In genomic region chr7:45978010-45978681, GRCh38 we compare ENCODE assay signal across 8 cellular contexts. TPM values are rescaled to one million over a fixed set of nuclear protein-coding genes. Genes with fewer than 3 reads are reported as not detected.
DNase-seq lines count a peak whose midpoint lies in the region; ATAC-seq and TF ChIP-seq lines count a peak whose summit lies in the region.

No MANE protein-coding gene starts in this region.

- peak overlapping the region; percentile 18 for H2AFZ ChIP-seq in HCT116 (ENCODE audit: low read depth, low read length, poor library complexity, severe bottlenecking)

- H3K36me3 ChIP-seq in BJ (ENCODE audit: control insufficient read depth, insufficient read depth, low read length) (no peaks in the 10 kb centered on the region), HCT116 (ENCODE audit: control insufficient read depth in 1 of 2, insufficient read depth in 2 of 2, low read length in 2 of 2) (no peaks in the 10 kb centered on the region), gastroesophageal sphincter (no peaks in the 10 kb centered on the region), sigmoid colon (no peaks in the 10 kb centered on the region)

- H3K9me3 ChIP-seq in HCT116 (ENCODE audit: control insufficient read depth in 1 of 2, insufficient read depth in 1 of 2, low read depth in 1 of 2, low read length in 2 of 2) (no peaks in the 10 kb centered on the region; a peak in 1 of 4 replicates), gastroesophageal sphincter (no peaks in the 10 kb centered on the region), sigmoid colon (no peaks in the 10 kb centered on the region)

- no peak for TF ChIP-seq EP300 in gastroesophageal sphincter (IDR thresholded peaks at IDR 0.05)
- TF ChIP-seq EP300 in sigmoid colon (IDR thresholded peaks at IDR 0.05): no peak

- TF ChIP-seq CTCF in BJ (IDR thresholded peaks at IDR 0.05; ENCODE audit: insufficient read depth, low read depth, low read length) (no peak), HCT116 (IDR thresholded peaks at IDR 0.05 in 2 of 3, conservative IDR thresholded peaks at IDR 0.05 in 1 of 3; ENCODE audit: borderline replicate concordance in 1 of 3, insufficient read depth in 1 of 3, low read depth in 2 of 3, low read length in 2 of 3) (no peak), gastroesophageal sphincter (IDR thresholded peaks at IDR 0.05) (no peak), sigmoid colon (IDR thresholded peaks at IDR 0.05) (no peak)

- POLR2A ChIA-PET in BJ (lab: Charles Lee): no interaction called here
- POLR2A ChIA-PET in HCT116 (lab: Charles Lee): no interaction called here

- DNase-seq in BJ (ENCODE audit: low read depth) (peak; percentile 99), HCT116 (ENCODE audit: low read depth, low spot score) (peak; percentile 95), T1000 (lab: John Stamatoyannopoulos, UW) (peak; percentile 74), sigmoid colon (no peak), substantia nigra (lab: John Stamatoyannopoulos, UW) (no peak)
- DNase-seq in activated CD4-positive, CD25-positive, alpha-beta regulatory T cell treated with anti-CD3 and anti-CD28 coated beads, Interleukin-2, amount 50 U/mL, for 72 hours: no peak

- H3K4me3 ChIP-seq in BJ (ENCODE audit: low read depth, low read length) (no peak overlapping the region), HCT116 (replicated peaks in 1 of 2; ENCODE audit: low read depth in 1 of 2, low read length in 2 of 2) (peak overlapping the region; percentile 16 to 19; a peak in 2 of 4 replicates), gastroesophageal sphincter (peak overlapping the region in 1 of 2 donors; percentile 9), sigmoid colon (peak overlapping the region in 1 of 4 donors; percentile 9)

- BruUV-seq in HCT116 (replicated peaks; lab: Mats Ljungman, UMichigan): no TSS peak

- H3K9ac ChIP-seq in HCT116 (ENCODE audit: low read length): peak overlapping the region; percentile 48

- H3K9me2 ChIP-seq in HCT116 (ENCODE audit: insufficient read depth): no peaks in the 10 kb centered on the region

- intact Hi-C loops in HCT116 (cut with micrococcal nuclease): no loop called here
- intact Hi-C loops in sigmoid colon (cut with DNase I): no loop called here

- CTCF ChIA-PET in BJ (lab: Yijun Ruan, JAX): interaction anchor here (0.7 to 3.0 kb wide), 2 partner anchors 55 to 1814 kb away, joined by 3 to 15 read pairs; no protein-coding TSS in a partner anchor
- CTCF ChIA-PET in HCT116 (lab: Charles Lee): no interaction called here

- TF ChIP-seq POLR2A in HCT116 (IDR thresholded peaks at IDR 0.05; ENCODE audit: borderline replicate concordance, extremely low read depth, insufficient read depth, insufficient read length): no peak
- no peak for TF ChIP-seq POLR2A in gastroesophageal sphincter (IDR thresholded peaks at IDR 0.05)
- TF ChIP-seq POLR2A in sigmoid colon (IDR thresholded peaks at IDR 0.05): no peak

- RAD21 ChIA-PET in HCT116 (lab: Charles Lee; ENCODE audit: low non-redundant PET in 1 of 2, low total read pairs in 2 of 2, uncharacterized antibody in 2 of 2, unreplicated experiment in 2 of 2): interaction anchor here in 1 of 2 experiments (0.6 kb wide), 1 partner anchor 822 kb away, joined by 5 read pairs; no protein-coding TSS in a partner anchor

- H3K4me1 ChIP-seq in HCT116 (ENCODE audit: control insufficient read depth in 1 of 2, insufficient read depth in 2 of 2, low read length in 2 of 2) (peaks cover 27 to 78% of the 10 kb centered on the region in 2 experiments), gastroesophageal sphincter (peaks cover 0 to 24% (median 13%) of the 10 kb centered on the region in 3 donors), sigmoid colon (peaks cover 0 to 40% (median 15%) of the 10 kb centered on the region in 4 donors)

- no peaks in the 10 kb centered on the region for H4K20me1 ChIP-seq in HCT116 (ENCODE audit: insufficient read depth)

- H3K27ac ChIP-seq in HCT116 (ENCODE audit: low read depth, low read length) (peak overlapping the region; percentile 55), gastroesophageal sphincter (peak overlapping the region in 3 of 4 donors; percentile 48 to 73 (median 72)), sigmoid colon (peak overlapping the region in 3 of 4 donors; percentile 19 to 61 (median 60)), substantia nigra (ENCODE audit: low read depth, low read length, poor library complexity, severe bottlenecking) (no peak overlapping the region)

- H3K27me3 ChIP-seq in BJ (ENCODE audit: control insufficient read depth, insufficient read depth, low read length) (no peaks in the 10 kb centered on the region), HCT116 (ENCODE audit: insufficient read depth, low read length) (no peaks in the 10 kb centered on the region), gastroesophageal sphincter (no peaks in the 10 kb centered on the region), sigmoid colon (no peaks in the 10 kb centered on the region)

- peak overlapping the region; percentile 70 for H3K4me2 ChIP-seq in HCT116 (ENCODE audit: low read length)

- peak; percentile 28 for TF ChIP-seq RAD21 in HCT116 (IDR thresholded peaks at IDR 0.05; ENCODE audit: low read depth)

- ATAC-seq in HCT116 (peak; percentile 82), gastroesophageal sphincter (peak; percentile 66), GM19397 (IDR thresholded peaks at IDR 0.05; ENCODE audit: unreplicated experiment) (no peak)

- 3 to 6% methylated on average over 6 to 11 of the region's 11 CpGs for WGBS in gastroesophageal sphincter (ENCODE audit: low coverage in 1 of 2), 2 donors
- WGBS in sigmoid colon, 2 donors: 19 to 32% methylated on average over 11 of the region's 11 CpGs

- H3K79me2 ChIP-seq in HCT116 (ENCODE audit: insufficient read depth, low read length): no peaks in the 10 kb centered on the region

TF ChIP-seq in HCT116, 20 proteins besides CTCF, POLR2A, EP300 and RAD21 (continues in another document):
- TF ChIP-seq FOSL1 (IDR thresholded peaks at IDR 0.05; ENCODE audit: low read depth) (peak; percentile 97), POLR2AphosphoS5 (IDR thresholded peaks at IDR 0.05; ENCODE audit: low read depth, low read length) (peak; percentile 60), ZBTB33 (IDR thresholded peaks at IDR 0.05; ENCODE audit: extremely low read depth, insufficient replicate concordance, low read length) (peak; percentile 33), CEBPB (IDR thresholded peaks at IDR 0.05; ENCODE audit: low read depth) (peak; percentile 90), EGR1 (IDR thresholded peaks at IDR 0.05; ENCODE audit: low read depth) (peak; percentile 98), SRF (IDR thresholded peaks at IDR 0.05; ENCODE audit: low read depth) (peak; percentile 85), JUND (IDR thresholded peaks at IDR 0.05) (peak; percentile 99), ZNF274 (IDR thresholded peaks at IDR 0.05; ENCODE audit: low read depth, low read length) (no peak), SIN3A (IDR thresholded peaks at IDR 0.05; ENCODE audit: low read depth) (peak; percentile 99), SP1 (IDR thresholded peaks at IDR 0.05; ENCODE audit: low read depth) (peak; percentile 97), TCF7L2 (IDR thresholded peaks at IDR 0.05; ENCODE audit: borderline replicate concordance, extremely low read depth, insufficient read depth, insufficient read length) (peak; percentile 91)
- TF ChIP-seq, protein P1, sequence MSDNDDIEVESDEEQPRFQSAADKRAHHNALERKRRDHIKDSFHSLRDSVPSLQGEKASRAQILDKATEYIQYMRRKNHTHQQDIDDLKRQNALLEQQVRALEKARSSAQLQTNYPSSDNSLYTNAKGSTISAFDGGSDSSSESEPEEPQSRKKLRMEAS (IDR thresholded peaks at IDR 0.05): peak; percentile 93
- TF ChIP-seq, protein P2, sequence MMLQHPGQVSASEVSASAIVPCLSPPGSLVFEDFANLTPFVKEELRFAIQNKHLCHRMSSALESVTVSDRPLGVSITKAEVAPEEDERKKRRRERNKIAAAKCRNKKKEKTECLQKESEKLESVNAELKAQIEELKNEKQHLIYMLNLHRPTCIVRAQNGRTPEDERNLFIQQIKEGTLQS (IDR thresholded peaks at IDR 0.05): no peak; the same call in 1 of the 2 replicates

RNA-seq across cellular contexts. Expression of gene IGFBP3, which starts 57.1 kb away (rescaled TPM):
- 3,005 and 3,180 TPM in 2 replicates for polyA plus RNA-seq in BJ (2011; rRNA removed)
- polyA minus RNA-seq in BJ (2011; rRNA and poly(A)+ RNA removed): 596 and 863 TPM in 2 replicates
- 4.1 TPM for total RNA-seq in HCT116 (2021; ENCODE audit: unreplicated experiment)
- 2.0 and 2.6 TPM in 2 replicates for polyA plus RNA-seq in HCT116 (2012)
- total RNA-seq in gastroesophageal sphincter: 100 to 1,000 TPM in 2 of 4 donors, 10 to 100 TPM in 2; 43.4 to 167 (median 103) TPM
- total RNA-seq in sigmoid colon: 100 to 1,000 TPM in 3 of 4 donors, 10 to 100 TPM in 1; 54.0 to 330 (median 177) TPM
- polyA plus RNA-seq in sigmoid colon: 10 to 100 TPM in 1 of 3 donors, 1 to 10 TPM in 2; 4.8 to 44.9 (median 5.3) TPM

Comparison
In these comparisons a context has a peak if more than half of its experiments do, and no peak if none do; other contexts are left out.
1. DNase-seq: peak in BJ (single experiment), HCT116 (single experiment) and T1000 (single experiment); none in sigmoid colon (single experiment), substantia nigra (0 of 49) and activated CD4-positive, CD25-positive, alpha-beta regulatory T cell treated with anti-CD3 and anti-CD28 coated beads, Interleukin-2, amount 50 U/mL, for 72 hours (single experiment).